ENCODE assay signal across 12 cellular contexts in genomic region chr12:6954316-6954710, GRCh38. TPM values are rescaled to one million over a fixed set of nuclear protein-coding genes. Genes with fewer than 3 reads are reported as not detected.
DNase-seq lines count a peak whose midpoint lies in the region; ATAC-seq and TF ChIP-seq lines count a peak whose summit lies in the region.
"Had no signal": no experiment of that assay in that cellular context is flagged by ENCODE, and none has a peak within 500 bp of the region (broad histone marks: within the 10 kb centered on the region; RNA-seq: fewer than 3 reads in every experiment).

No MANE protein-coding gene starts in this region.

- H3K27me3 ChIP-seq in left ventricle myocardium inferior (ENCODE audit: low read depth) = no peaks in the 10 kb centered on the region
- no peaks in the 10 kb centered on the region for H3K27me3 ChIP-seq in mucosa of rectum (ENCODE audit: control insufficient read depth in 2 of 2, insufficient read depth in 2 of 2, low read length in 2 of 2)
- H3K27me3 ChIP-seq in upper lobe of right lung = no peaks in the 10 kb centered on the region

- H3K9me3 ChIP-seq in left ventricle myocardium inferior (replicated peaks) (no peaks in the 10 kb centered on the region), mucosa of rectum (ENCODE audit: control insufficient read depth in 2 of 2, low read length in 2 of 2) (no peaks in the 10 kb centered on the region), upper lobe of right lung (no peaks in the 10 kb centered on the region)

- H3K4me3 ChIP-seq in left ventricle myocardium inferior (peak overlapping the region; percentile 17), mucosa of rectum (ENCODE audit: low read length in 2 of 2) (peak overlapping the region in 1 of 2 donors; percentile 76), upper lobe of right lung (peak overlapping the region; percentile 60)

- H3K36me3 ChIP-seq in left ventricle myocardium inferior (no peaks in the 10 kb centered on the region), mucosa of rectum (ENCODE audit: control insufficient read depth in 2 of 2, insufficient read depth in 2 of 2, low read length in 2 of 2) (peaks cover 7 to 36% of the 10 kb centered on the region in 2 donors), upper lobe of right lung (no peaks in the 10 kb centered on the region)

- H3K27ac Mint-ChIP-seq in activated naive CD4-positive, alpha-beta T cell treated with anti-CD3 and anti-CD28 coated beads, Interleukin-2, amount 50 U/mL, for 72 hours = peak overlapping the region; percentile 97 to 99

- no peak for ATAC-seq in left cardiac atrium
- ATAC-seq in activated naive CD4-positive, alpha-beta T cell treated with anti-CD3 and anti-CD28 coated beads, Interleukin-2, amount 50 U/mL, for 72 hours = no peak
- no peak for ATAC-seq in upper lobe of right lung
- ATAC-seq in HG02852 (IDR thresholded peaks at IDR 0.05; ENCODE audit: unreplicated experiment) = no peak
- ATAC-seq in GM21619 (IDR thresholded peaks at IDR 0.05; ENCODE audit: unreplicated experiment) = no peak

- intact Hi-C loops in left ventricle myocardium inferior (cut with micrococcal nuclease) = no loop called here
- intact Hi-C loops in left cardiac atrium (cut with DNase I) = no loop called here
- intact Hi-C loops in upper lobe of right lung (cut with DNase I) = no loop called here

- DNase-seq in left ventricle myocardium inferior (no peak), left cardiac atrium (no peak), upper lobe of right lung (no peak), pons (ENCODE audit: low spot score) (no peak)
- DNase-seq in activated naive CD4-positive, alpha-beta T cell treated with anti-CD3 and anti-CD28 coated beads, Interleukin-2, amount 50 U/mL, for 72 hours (ENCODE audit: low spot score in 2 of 2) = no peak
- DNase-seq: NCI-H446, occipital lobe, SHP77 treated with DMSO at 0.1 percent for 48 hours had no signal

- H3K27ac ChIP-seq in left ventricle myocardium inferior (replicated peaks) (peak overlapping the region; percentile 40), mucosa of rectum (ENCODE audit: low read depth in 2 of 2, low read length in 2 of 2) (peak overlapping the region; percentile 43 to 72), upper lobe of right lung (peak overlapping the region; percentile 55)

- no peak for TF ChIP-seq CTCF in left ventricle myocardium inferior (IDR thresholded peaks at IDR 0.05; ENCODE audit: borderline replicate concordance)
- no peak for TF ChIP-seq CTCF in upper lobe of right lung (IDR thresholded peaks at IDR 0.05)

- no peaks in the 10 kb centered on the region for H3K9me3 Mint-ChIP-seq in activated naive CD4-positive, alpha-beta T cell treated with anti-CD3 and anti-CD28 coated beads, Interleukin-2, amount 50 U/mL, for 72 hours

- H3K4me1 ChIP-seq in left ventricle myocardium inferior (peaks cover 30% of the 10 kb centered on the region), mucosa of rectum (ENCODE audit: control insufficient read depth in 2 of 2, insufficient read depth in 2 of 2, low read length in 2 of 2) (peaks cover 27 to 48% of the 10 kb centered on the region in 2 donors), upper lobe of right lung (peaks cover 42% of the 10 kb centered on the region)

- peaks cover 77 to 79% of the 10 kb centered on the region in 2 donors for H3K36me3 Mint-ChIP-seq in activated naive CD4-positive, alpha-beta T cell treated with anti-CD3 and anti-CD28 coated beads, Interleukin-2, amount 50 U/mL, for 72 hours

- H3K9ac ChIP-seq in mucosa of rectum (ENCODE audit: low read depth in 1 of 2, low read length in 2 of 2) = peak overlapping the region in 1 of 2 donors; percentile 17

RNA-seq across cellular contexts. Expression of gene PTPN6, which starts 3.2 kb away (rescaled TPM):
- total RNA-seq in left ventricle myocardium inferior = 6.7 TPM
- total RNA-seq in left cardiac atrium = 10 to 100 TPM; 13.0 to 18.9 TPM
- total RNA-seq in activated naive CD4-positive, alpha-beta T cell treated with anti-CD3 and anti-CD28 coated beads, Interleukin-2, amount 50 U/mL, for 72 hours = 100 to 1,000 TPM; 320 to 609 TPM
- 154 TPM for total RNA-seq in upper lobe of right lung

RNA-seq across cellular contexts. Expression of gene C12orf57, which starts 10.5 kb away (rescaled TPM):
- total RNA-seq in left ventricle myocardium inferior (227 TPM), left cardiac atrium (100 to 1,000 TPM; 249 to 282 TPM), upper lobe of right lung (197 TPM)
- 100 to 1,000 TPM; 229 to 609 TPM for total RNA-seq in activated naive CD4-positive, alpha-beta T cell treated with anti-CD3 and anti-CD28 coated beads, Interleukin-2, amount 50 U/mL, for 72 hours

RNA-seq across cellular contexts. Expression of gene RNU7-1, which starts 10.7 kb away (rescaled TPM):
- total RNA-seq in left ventricle myocardium inferior (not detected), left cardiac atrium (not detected), upper lobe of right lung (not detected)
- not detected for total RNA-seq in activated naive CD4-positive, alpha-beta T cell treated with anti-CD3 and anti-CD28 coated beads, Interleukin-2, amount 50 U/mL, for 72 hours
- total RNA-seq: dermis microvascular lymphatic vessel endothelial cell, occipital lobe had no signal

RNA-seq across cellular contexts. Expression of gene PHB2, which starts 16.2 kb away (rescaled TPM):
- total RNA-seq in left ventricle myocardium inferior (142 TPM), left cardiac atrium (100 to 1,000 TPM; 117 to 157 TPM), upper lobe of right lung (126 TPM)
- total RNA-seq in activated naive CD4-positive, alpha-beta T cell treated with anti-CD3 and anti-CD28 coated beads, Interleukin-2, amount 50 U/mL, for 72 hours = 100 to 1,000 TPM; 387 to 423 TPM

RNA-seq across cellular contexts. Expression of gene EMG1, which starts 16.4 kb away (rescaled TPM):
- total RNA-seq in left ventricle myocardium inferior (44.3 TPM), left cardiac atrium (10 to 100 TPM; 34.4 to 36.6 TPM), upper lobe of right lung (35.6 TPM)
- 10 to 100 TPM; 69.0 to 76.3 TPM for total RNA-seq in activated naive CD4-positive, alpha-beta T cell treated with anti-CD3 and anti-CD28 coated beads, Interleukin-2, amount 50 U/mL, for 72 hours
